Comparison of ENCODE assay signal across 16 cellular contexts in the genomic region with DNA sequence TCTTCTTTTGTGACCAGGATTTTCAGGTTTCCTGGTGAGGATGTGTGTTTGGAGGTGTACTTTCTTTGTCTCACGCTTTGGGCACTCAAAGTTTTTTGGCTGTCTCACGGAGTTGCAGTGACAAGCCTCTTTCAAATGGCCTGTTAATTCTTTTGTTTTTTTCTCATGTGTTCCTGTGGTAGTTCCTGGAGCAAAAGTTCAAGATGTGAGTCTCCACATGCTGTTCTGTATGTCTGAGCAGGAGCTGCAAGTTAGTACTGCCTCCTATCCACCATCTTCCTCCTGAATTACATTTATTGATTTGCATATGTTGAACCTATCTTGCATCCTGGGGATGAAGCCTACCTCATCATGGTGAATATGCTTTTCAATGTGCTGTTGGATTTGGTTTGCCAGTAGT.
"Had no signal": no experiment of that assay in that cellular context is flagged by ENCODE, and none has a peak within 500 bp of the region (broad histone marks: within the 10 kb centered on the region; RNA-seq: fewer than 3 reads in every experiment).

No MANE protein-coding gene starts in this region.

- DNase-seq: activated CD4-positive, alpha-beta T cell treated with anti-CD3 and anti-CD28 coated beads, Interleukin-2, amount 50 U/mL, for 1 hour; activated naive CD4-positive, alpha-beta T cell; activated T-cell treated with anti-CD3 and anti-CD28 coated beads for 4 hours; colonic mucosa; head of caudate nucleus; left colon; naive thymus-derived CD4-positive, alpha-beta T cell; occipital lobe; stimulated activated CD4-positive, alpha-beta T cell treated with anti-CD3 and anti-CD28 coated beads, Interleukin-15, amount 100 ng/mL, for 24 hours; stimulated activated CD4-positive, alpha-beta T cell treated with anti-CD3 and anti-CD28 coated beads, Interleukin-4, amount 100 ng/mL, for 24 hours; stimulated activated naive CD4-positive, alpha-beta T cell treated with Interleukin-2 at 50 U/mL for 16 hours; substantia nigra; T1000; transverse colon had no signal

- H3K27me3 ChIP-seq: cardiac muscle cell, colonic mucosa, transverse colon had no signal

- H3K27ac ChIP-seq: cardiac muscle cell, colonic mucosa, transverse colon had no signal

- H3K4me1 ChIP-seq: colonic mucosa, transverse colon had no signal

- H3K36me3 ChIP-seq: cardiac muscle cell, colonic mucosa, transverse colon had no signal

- ATAC-seq: activated CD4-positive, CD25-positive, alpha-beta regulatory T cell treated with anti-CD3 and anti-CD28 coated beads, Interleukin-2, amount 50 U/mL, for 24 hours; left colon; naive thymus-derived CD4-positive, alpha-beta T cell had no signal

- H3K4me3 ChIP-seq: cardiac muscle cell, colonic mucosa, transverse colon had no signal

- H3K9me3 ChIP-seq: colonic mucosa, transverse colon had no signal
